ENCODE assay signal across 18 cellular contexts in the genomic region with DNA sequence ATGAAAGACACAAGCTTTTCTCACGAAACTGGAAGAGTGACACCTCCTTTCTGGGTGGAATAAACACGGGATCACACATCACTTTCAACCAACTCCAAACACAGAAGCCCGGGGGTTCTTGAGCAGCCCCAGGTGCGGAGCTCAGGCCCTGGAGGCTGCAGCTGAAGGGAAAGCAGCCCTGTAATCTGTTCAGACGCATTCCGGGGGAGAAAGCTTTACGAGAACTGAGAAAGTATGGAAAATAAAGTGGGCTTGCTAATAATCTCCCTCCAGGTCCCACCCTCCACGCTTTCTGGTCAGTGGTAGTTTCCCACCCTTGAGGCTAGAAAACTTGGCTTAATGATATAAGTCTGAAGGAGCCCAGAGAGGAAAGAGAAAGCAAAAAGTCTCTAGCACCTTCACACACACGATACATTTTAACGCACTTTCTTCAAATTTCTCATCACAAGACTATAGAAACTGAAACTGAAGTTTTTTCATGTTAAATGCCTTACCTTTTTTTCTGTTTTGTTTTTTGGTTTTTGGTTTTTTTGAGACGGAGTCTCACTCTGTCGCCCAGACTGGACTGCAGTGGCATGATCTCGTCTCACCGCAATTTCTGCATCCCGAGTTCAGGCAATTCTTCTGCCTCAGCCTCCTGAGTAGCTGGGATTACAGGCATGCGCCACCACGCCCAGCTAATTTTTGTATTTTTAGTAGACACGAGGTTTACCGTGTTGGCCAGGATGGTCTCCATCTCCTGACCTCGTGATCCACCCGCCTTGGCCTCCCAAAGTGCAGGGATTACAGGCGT.
DNase-seq lines count a peak whose midpoint lies in the region; ATAC-seq, FAIRE-seq and TF ChIP-seq lines count a peak whose summit lies in the region.
"Had no signal": no experiment of that assay in that cellular context is flagged by ENCODE, and none has a peak within 500 bp of the region (broad histone marks: within the 10 kb centered on the region; RNA-seq: fewer than 3 reads in every experiment).

No MANE protein-coding gene starts in this region.

- TF ChIP-seq EP300 in GM12878 (IDR thresholded peaks at IDR 0.05; ENCODE audit: borderline replicate concordance in 1 of 2, control insufficient read depth in 1 of 2, low read depth in 2 of 2, low read length in 2 of 2) = no peak

- peak; percentile 56 for DNase-seq in GM10248 (ENCODE audit: extremely low spot score)
- peak; percentile 50 for DNase-seq in MM.1S
- DNase-seq in GM12878 (ENCODE audit: low read depth, low spot score) = no peak
- DNase-seq in CD1c-positive myeloid dendritic cell (ENCODE audit: extremely low spot score) = no peak
- DNase-seq in HK-2 (ENCODE audit: unreplicated experiment) = no peak
- DNase-seq in esophagus squamous epithelium (lab: John Stamatoyannopoulos, UW) = no peak
- no peak for DNase-seq in mucosa of gallbladder (ENCODE audit: low spot score)
- DNase-seq: activated naive CD4-positive, alpha-beta T cell; aorta; EL; endodermal cell; heart left ventricle; lower lobe of right lung; NCI-H1436 treated with DMSO at 0.1 percent for 48 hours; ovary; right lobe of liver had no signal

- in situ Hi-C loops in GM12878 (cut with MboI) = no loop called here

- intact Hi-C loops in GM12878 (cut with micrococcal nuclease; ENCODE audit: unreplicated experiment) = no loop called here
- intact Hi-C loops in esophagus squamous epithelium (cut with DNase I) = no loop called here

- no peak for ATAC-seq in GM12878
- ATAC-seq: heart left ventricle, lower lobe of right lung, right lobe of liver had no signal

- TF ChIP-seq RAD21 in GM12878 (IDR thresholded peaks at IDR 0.05; ENCODE audit: insufficient read depth, low read depth, low read length) = no peak

- H2AFZ ChIP-seq in MM.1S (ENCODE audit: low read length) = no peak overlapping the region
- no peak overlapping the region for H2AFZ ChIP-seq in GM12878 (ENCODE audit: control insufficient read depth, low read depth, low read length)

- TF ChIP-seq POLR2A in GM12878 (IDR thresholded peaks at IDR 0.05; ENCODE audit: low read depth, low read length) (no peak), esophagus squamous epithelium (IDR thresholded peaks at IDR 0.05) (no peak)

- H3K4me2 ChIP-seq in MM.1S (ENCODE audit: low read depth, low read length) = peak overlapping the region; percentile 43; the same call in 1 of the 2 replicates
- H3K4me2 ChIP-seq in GM12878 (ENCODE audit: control insufficient read depth, insufficient read depth) = peak overlapping the region; percentile 47; the same call in 1 of the 2 replicates

- POLR2A ChIA-PET in GM10248 (lab: Yijun Ruan, JAX) (no interaction called here), GM12878 (lab: Charles Lee) (no interaction called here)

- H3K9ac ChIP-seq in MM.1S (ENCODE audit: low read length) = no peak overlapping the region
- H3K9ac ChIP-seq in GM12878 (ENCODE audit: control insufficient read depth, insufficient read depth, low read length) = no peak overlapping the region

- CTCF ChIA-PET in GM10248 (lab: Yijun Ruan, JAX) = interaction anchor here (1.6 kb wide), 1 partner anchor 9 kb away, joined by 4 read pairs; no protein-coding TSS in a partner anchor
- CTCF ChIA-PET in GM12878 (lab: Yijun Ruan, JAX) = no interaction called here

- 53% methylated on average over 20 of the region's 22 CpGs for WGBS in GM12878 (ENCODE audit: insufficient coverage, insufficient replicate concordance, low lambda C conversion rate, missing lambda C conversion rate)
- 71 to 73% methylated on average over 21 to 22 of the region's 22 CpGs for WGBS in esophagus squamous epithelium, 2 donors

- no peaks in the 10 kb centered on the region for H3K79me2 ChIP-seq in MM.1S (ENCODE audit: low read length)
- H3K79me2 ChIP-seq in GM12878 (ENCODE audit: control insufficient read depth, insufficient read depth, low read length) = no peaks in the 10 kb centered on the region

- BruUV-seq in GM12878 (replicated peaks; lab: Mats Ljungman, UMichigan) = no TSS peak

- FAIRE-seq in GM12878 (lab: Jason Lieb, UNC) = no peak

- H3K9me3 ChIP-seq in MM.1S (replicated peaks; ENCODE audit: insufficient read depth, low read length) (no peaks in the 10 kb centered on the region), GM12878 (replicated peaks; ENCODE audit: control insufficient read depth, insufficient read depth, low read length) (no peaks in the 10 kb centered on the region; the same call in 2 of the 3 replicates), esophagus squamous epithelium (no peaks in the 10 kb centered on the region)
- H3K9me3 ChIP-seq: heart left ventricle, lower lobe of right lung, ovary, right lobe of liver had no signal

- H3F3A ChIP-seq in MM.1S (ENCODE audit: insufficient read depth, low read length) = no peaks in the 10 kb centered on the region

- SMC1A ChIA-PET in GM12878 (lab: Charles Lee; ENCODE audit: uncharacterized antibody, unreplicated experiment) = no interaction called here

- RAD21 ChIA-PET in GM12878 (lab: Charles Lee; ENCODE audit: unreplicated experiment) = no interaction called here

- TF ChIP-seq CTCF in 22Rv1 (IDR thresholded peaks at IDR 0.05) (no peak), GM10248 (IDR thresholded peaks at IDR 0.05; ENCODE audit: control extremely low read depth, extremely low read depth, low read depth, missing control alignments) (no peak), MM.1S (IDR thresholded peaks at IDR 0.05; ENCODE audit: low read length) (no peak), GM12878 (IDR thresholded peaks at IDR 0.05 in 2 of 3, conservative IDR thresholded peaks at IDR 0.05 in 1 of 3; ENCODE audit: control insufficient read depth in 2 of 3, extremely low read depth in 1 of 3, insufficient read depth in 1 of 3, low read depth in 3 of 3, low read length in 3 of 3) (no peak), esophagus squamous epithelium (IDR thresholded peaks at IDR 0.05) (no peak)

- H4K20me1 ChIP-seq in MM.1S (ENCODE audit: insufficient read depth, low read length) (no peaks in the 10 kb centered on the region), GM12878 (ENCODE audit: control insufficient read depth, insufficient read depth) (no peaks in the 10 kb centered on the region)

- H3K27ac ChIP-seq in 22Rv1 (peak overlapping the region; percentile 98), MM.1S (ENCODE audit: low read length) (no peak overlapping the region), GM12878 (ENCODE audit: control insufficient read depth, insufficient read depth) (no peak overlapping the region), esophagus squamous epithelium (no peak overlapping the region)
- H3K27ac ChIP-seq: heart left ventricle, lower lobe of right lung, ovary, right lobe of liver, RWPE1 had no signal

- H3K27me3 ChIP-seq in MM.1S (replicated peaks; ENCODE audit: insufficient read depth, low read length) = no peaks in the 10 kb centered on the region
- no peaks in the 10 kb centered on the region for H3K27me3 ChIP-seq in GM12878 (replicated peaks in 1 of 2; ENCODE audit: control insufficient read depth in 2 of 2, insufficient read depth in 2 of 2, low read length in 1 of 2)
- H3K27me3 ChIP-seq in esophagus squamous epithelium = peaks cover 0 to 5% (median 0%) of the 10 kb centered on the region in 4 donors
- H3K27me3 ChIP-seq: heart left ventricle, ovary, right lobe of liver had no signal

- H3K4me1 ChIP-seq in MM.1S (ENCODE audit: low read length) = no peaks in the 10 kb centered on the region
- no peaks in the 10 kb centered on the region; the same call in 1 of the 2 replicates for H3K4me1 ChIP-seq in GM12878 (ENCODE audit: control insufficient read depth, insufficient read depth, low read length)
- no peaks in the 10 kb centered on the region for H3K4me1 ChIP-seq in esophagus squamous epithelium
- H3K4me1 ChIP-seq: heart left ventricle, lower lobe of right lung had no signal

- no peaks in the 10 kb centered on the region for H3K9me2 ChIP-seq in MM.1S (replicated peaks; ENCODE audit: insufficient read depth, low read length)

- no peaks in the 10 kb centered on the region for H3K36me3 ChIP-seq in MM.1S (replicated peaks; ENCODE audit: insufficient read depth, low read length)
- no peaks in the 10 kb centered on the region for H3K36me3 ChIP-seq in GM12878 (ENCODE audit: control insufficient read depth in 2 of 2, insufficient read depth in 2 of 2, low read length in 1 of 2)
- no peaks in the 10 kb centered on the region for H3K36me3 ChIP-seq in esophagus squamous epithelium
- H3K36me3 ChIP-seq: ovary, right lobe of liver had no signal

- H3K4me3 ChIP-seq in MM.1S (ENCODE audit: low read length) = peak overlapping the region; percentile 9; the same call in 1 of the 2 replicates
- H3K4me3 ChIP-seq in GM12878 = peak overlapping the region; percentile 32; the same call in 1 of the 2 replicates
- H3K4me3 ChIP-seq in esophagus squamous epithelium = no peak overlapping the region
- H3K4me3 ChIP-seq: heart left ventricle, lower lobe of right lung, ovary, right lobe of liver had no signal

TF ChIP-seq in GM12878, 131 proteins besides CTCF, POLR2A, EP300 and RAD21:
- TF ChIP-seq EED (IDR thresholded peaks at IDR 0.05; ENCODE audit: low read depth) (no peak), ZBTB4 (CRISPR knock-in tag; IDR thresholded peaks at IDR 0.05) (no peak), SUPT20H (IDR thresholded peaks at IDR 0.05; ENCODE audit: borderline replicate concordance, control insufficient read depth, low read depth, low read length) (no peak), MYC (IDR thresholded peaks at IDR 0.05; ENCODE audit: insufficient read depth, insufficient read length, insufficient replicate concordance, low read length, severe bottlenecking) (no peak)

Comparison
In these comparisons a context has a peak if more than half of its experiments do, and no peak if none do; other contexts are left out.
1. DNase-seq: peak in GM10248 (single experiment) and MM.1S (single experiment); none in GM12878 (single experiment), CD1c-positive myeloid dendritic cell (single experiment), HK-2 (single experiment), esophagus squamous epithelium (single experiment) and mucosa of gallbladder (single experiment).
2. H3K4me3 ChIP-seq: peak in MM.1S (single experiment) and GM12878 (single experiment); none in esophagus squamous epithelium (0 of 4).